ENCODE assay signal across 1 cellular context in genomic region chr2:9099341-9099751, GRCh38.
TF ChIP-seq lines count a peak whose summit lies in the region.

No MANE protein-coding gene starts in this region.

TF ChIP-seq in GM12878, 131 proteins besides CTCF, POLR2A, EP300 and RAD21 (continued from another document and continues in another):
- TF ChIP-seq, protein P1, sequence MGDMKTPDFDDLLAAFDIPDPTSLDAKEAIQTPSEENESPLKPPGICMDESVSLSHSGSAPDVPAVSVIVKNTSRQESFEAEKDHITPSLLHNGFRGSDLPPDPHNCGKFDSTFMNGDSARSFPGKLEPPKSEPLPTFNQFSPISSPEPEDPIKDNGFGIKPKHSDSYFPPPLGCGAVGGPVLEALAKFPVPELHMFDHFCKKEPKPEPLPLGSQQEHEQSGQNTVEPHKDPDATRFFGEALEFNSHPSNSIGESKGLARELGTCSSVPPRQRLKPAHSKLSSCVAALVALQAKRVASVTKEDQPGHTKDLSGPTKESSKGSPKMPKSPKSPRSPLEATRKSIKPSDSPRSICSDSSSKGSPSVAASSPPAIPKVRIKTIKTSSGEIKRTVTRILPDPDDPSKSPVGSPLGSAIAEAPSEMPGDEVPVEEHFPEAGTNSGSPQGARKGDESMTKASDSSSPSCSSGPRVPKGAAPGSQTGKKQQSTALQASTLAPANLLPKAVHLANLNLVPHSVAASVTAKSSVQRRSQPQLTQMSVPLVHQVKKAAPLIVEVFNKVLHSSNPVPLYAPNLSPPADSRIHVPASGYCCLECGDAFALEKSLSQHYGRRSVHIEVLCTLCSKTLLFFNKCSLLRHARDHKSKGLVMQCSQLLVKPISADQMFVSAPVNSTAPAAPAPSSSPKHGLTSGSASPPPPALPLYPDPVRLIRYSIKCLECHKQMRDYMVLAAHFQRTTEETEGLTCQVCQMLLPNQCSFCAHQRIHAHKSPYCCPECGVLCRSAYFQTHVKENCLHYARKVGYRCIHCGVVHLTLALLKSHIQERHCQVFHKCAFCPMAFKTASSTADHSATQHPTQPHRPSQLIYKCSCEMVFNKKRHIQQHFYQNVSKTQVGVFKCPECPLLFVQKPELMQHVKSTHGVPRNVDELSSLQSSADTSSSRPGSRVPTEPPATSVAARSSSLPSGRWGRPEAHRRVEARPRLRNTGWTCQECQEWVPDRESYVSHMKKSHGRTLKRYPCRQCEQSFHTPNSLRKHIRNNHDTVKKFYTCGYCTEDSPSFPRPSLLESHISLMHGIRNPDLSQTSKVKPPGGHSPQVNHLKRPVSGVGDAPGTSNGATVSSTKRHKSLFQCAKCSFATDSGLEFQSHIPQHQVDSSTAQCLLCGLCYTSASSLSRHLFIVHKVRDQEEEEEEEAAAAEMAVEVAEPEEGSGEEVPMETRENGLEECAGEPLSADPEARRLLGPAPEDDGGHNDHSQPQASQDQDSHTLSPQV (IDR thresholded peaks at IDR 0.05), result no peak
- TF ChIP-seq, protein P2, sequence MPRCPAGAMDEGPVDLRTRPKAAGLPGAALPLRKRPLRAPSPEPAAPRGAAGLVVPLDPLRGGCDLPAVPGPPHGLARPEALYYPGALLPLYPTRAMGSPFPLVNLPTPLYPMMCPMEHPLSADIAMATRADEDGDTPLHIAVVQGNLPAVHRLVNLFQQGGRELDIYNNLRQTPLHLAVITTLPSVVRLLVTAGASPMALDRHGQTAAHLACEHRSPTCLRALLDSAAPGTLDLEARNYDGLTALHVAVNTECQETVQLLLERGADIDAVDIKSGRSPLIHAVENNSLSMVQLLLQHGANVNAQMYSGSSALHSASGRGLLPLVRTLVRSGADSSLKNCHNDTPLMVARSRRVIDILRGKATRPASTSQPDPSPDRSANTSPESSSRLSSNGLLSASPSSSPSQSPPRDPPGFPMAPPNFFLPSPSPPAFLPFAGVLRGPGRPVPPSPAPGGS (IDR thresholded peaks at IDR 0.05; ENCODE audit: borderline replicate concordance, insufficient read depth, low read depth, low read length, poor library complexity, severe bottlenecking), result no peak
- TF ChIP-seq RFX5 (IDR thresholded peaks at IDR 0.05; ENCODE audit: low read depth, low read length) (no peak), NR2C2 (IDR thresholded peaks at IDR 0.05; ENCODE audit: borderline replicate concordance, control insufficient read depth, insufficient read length, low read depth) (no peak), TBL1XR1 (IDR thresholded peaks at IDR 0.05; ENCODE audit: low read depth, low read length) (no peak), E4F1 (IDR thresholded peaks at IDR 0.05; ENCODE audit: borderline replicate concordance, partially characterized antibody) (no peak), ZZZ3 (IDR thresholded peaks at IDR 0.05; ENCODE audit: control insufficient read depth, insufficient read length, low read depth) (no peak), RAD51 (IDR thresholded peaks at IDR 0.05) (peak; percentile 86), CREB1 (IDR thresholded peaks at IDR 0.05; ENCODE audit: low read depth) (no peak), ZSCAN29 (IDR thresholded peaks at IDR 0.05) (no peak), HDGF (IDR thresholded peaks at IDR 0.05) (peak; percentile 52; the same call in 1 of the 2 replicates), ZBED1 (IDR thresholded peaks at IDR 0.05; ENCODE audit: borderline replicate concordance) (no peak), CHD2 (IDR thresholded peaks at IDR 0.05; ENCODE audit: borderline replicate concordance, low read depth, low read length) (peak; percentile 29; the same call in 1 of the 2 replicates), DPF2 (IDR thresholded peaks at IDR 0.05) (peak; percentile 63), MEF2B (IDR thresholded peaks at IDR 0.05; ENCODE audit: partially characterized antibody, poor library complexity, severe bottlenecking) (peak; percentile 27), ETV6 (conservative IDR thresholded peaks at IDR 0.05 in 1 of 2, IDR thresholded peaks at IDR 0.05 in 1 of 2; ENCODE audit: borderline replicate concordance in 1 of 2, low read depth in 1 of 2) (0 out of 4 replicates have a peak, but pooled peaks of 1 of the 2 experiments have one; percentile 17), POLR2AphosphoS5 (IDR thresholded peaks at IDR 0.05; ENCODE audit: low read length) (0 out of 2 replicates have a peak, but pooled peaks have one; percentile 23), BHLHE40 (IDR thresholded peaks at IDR 0.05; ENCODE audit: borderline replicate concordance in 1 of 2, low read depth in 2 of 2, low read length in 1 of 2) (peak; percentile 69 to 80; a peak in 3 of 4 replicates), NBN (IDR thresholded peaks at IDR 0.05) (peak; percentile 93), ATF2 (IDR thresholded peaks at IDR 0.05; ENCODE audit: low read length) (peak; percentile 64; the same call in 1 of the 2 replicates), LARP7 (IDR thresholded peaks at IDR 0.05) (no peak), CBFB (IDR thresholded peaks at IDR 0.05; ENCODE audit: low read depth) (peak; percentile 68), JUNB (IDR thresholded peaks at IDR 0.05) (peak; percentile 20; the same call in 1 of the 2 replicates), CUX1 (IDR thresholded peaks at IDR 0.05; ENCODE audit: insufficient replicate concordance, low read depth, low read length) (no peak), SIX5 (IDR thresholded peaks at IDR 0.05; ENCODE audit: low read depth, low read length, severe bottlenecking) (no peak), NFYA (IDR thresholded peaks at IDR 0.05; ENCODE audit: borderline replicate concordance, low read depth, low read length) (no peak), GABPA (IDR thresholded peaks at IDR 0.05; ENCODE audit: low read depth) (no peak), RELA (IDR thresholded peaks at IDR 0.05; ENCODE audit: borderline replicate concordance, partially characterized antibody) (no peak), NFXL1 (IDR thresholded peaks at IDR 0.05; ENCODE audit: borderline replicate concordance) (no peak)
- TF ChIP-seq, protein P3, sequence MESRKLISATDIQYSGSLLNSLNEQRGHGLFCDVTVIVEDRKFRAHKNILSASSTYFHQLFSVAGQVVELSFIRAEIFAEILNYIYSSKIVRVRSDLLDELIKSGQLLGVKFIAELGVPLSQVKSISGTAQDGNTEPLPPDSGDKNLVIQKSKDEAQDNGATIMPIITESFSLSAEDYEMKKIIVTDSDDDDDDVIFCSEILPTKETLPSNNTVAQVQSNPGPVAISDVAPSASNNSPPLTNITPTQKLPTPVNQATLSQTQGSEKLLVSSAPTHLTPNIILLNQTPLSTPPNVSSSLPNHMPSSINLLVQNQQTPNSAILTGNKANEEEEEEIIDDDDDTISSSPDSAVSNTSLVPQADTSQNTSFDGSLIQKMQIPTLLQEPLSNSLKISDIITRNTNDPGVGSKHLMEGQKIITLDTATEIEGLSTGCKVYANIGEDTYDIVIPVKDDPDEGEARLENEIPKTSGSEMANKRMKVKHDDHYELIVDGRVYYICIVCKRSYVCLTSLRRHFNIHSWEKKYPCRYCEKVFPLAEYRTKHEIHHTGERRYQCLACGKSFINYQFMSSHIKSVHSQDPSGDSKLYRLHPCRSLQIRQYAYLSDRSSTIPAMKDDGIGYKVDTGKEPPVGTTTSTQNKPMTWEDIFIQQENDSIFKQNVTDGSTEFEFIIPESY (IDR thresholded peaks at IDR 0.05), result no peak
- TF ChIP-seq, protein P4, sequence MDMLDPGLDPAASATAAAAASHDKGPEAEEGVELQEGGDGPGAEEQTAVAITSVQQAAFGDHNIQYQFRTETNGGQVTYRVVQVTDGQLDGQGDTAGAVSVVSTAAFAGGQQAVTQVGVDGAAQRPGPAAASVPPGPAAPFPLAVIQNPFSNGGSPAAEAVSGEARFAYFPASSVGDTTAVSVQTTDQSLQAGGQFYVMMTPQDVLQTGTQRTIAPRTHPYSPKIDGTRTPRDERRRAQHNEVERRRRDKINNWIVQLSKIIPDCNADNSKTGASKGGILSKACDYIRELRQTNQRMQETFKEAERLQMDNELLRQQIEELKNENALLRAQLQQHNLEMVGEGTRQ (IDR thresholded peaks at IDR 0.05; ENCODE audit: borderline replicate concordance, low read depth, low read length), result peak; percentile 36; the same call in 1 of the 2 replicates
- TF ChIP-seq, protein P5, sequence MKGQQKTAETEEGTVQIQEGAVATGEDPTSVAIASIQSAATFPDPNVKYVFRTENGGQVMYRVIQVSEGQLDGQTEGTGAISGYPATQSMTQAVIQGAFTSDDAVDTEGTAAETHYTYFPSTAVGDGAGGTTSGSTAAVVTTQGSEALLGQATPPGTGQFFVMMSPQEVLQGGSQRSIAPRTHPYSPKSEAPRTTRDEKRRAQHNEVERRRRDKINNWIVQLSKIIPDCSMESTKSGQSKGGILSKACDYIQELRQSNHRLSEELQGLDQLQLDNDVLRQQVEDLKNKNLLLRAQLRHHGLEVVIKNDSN (IDR thresholded peaks at IDR 0.05; ENCODE audit: borderline replicate concordance, extremely low read length, insufficient read depth, low read depth, low read length), result peak; percentile 8
- TF ChIP-seq, protein P6, sequence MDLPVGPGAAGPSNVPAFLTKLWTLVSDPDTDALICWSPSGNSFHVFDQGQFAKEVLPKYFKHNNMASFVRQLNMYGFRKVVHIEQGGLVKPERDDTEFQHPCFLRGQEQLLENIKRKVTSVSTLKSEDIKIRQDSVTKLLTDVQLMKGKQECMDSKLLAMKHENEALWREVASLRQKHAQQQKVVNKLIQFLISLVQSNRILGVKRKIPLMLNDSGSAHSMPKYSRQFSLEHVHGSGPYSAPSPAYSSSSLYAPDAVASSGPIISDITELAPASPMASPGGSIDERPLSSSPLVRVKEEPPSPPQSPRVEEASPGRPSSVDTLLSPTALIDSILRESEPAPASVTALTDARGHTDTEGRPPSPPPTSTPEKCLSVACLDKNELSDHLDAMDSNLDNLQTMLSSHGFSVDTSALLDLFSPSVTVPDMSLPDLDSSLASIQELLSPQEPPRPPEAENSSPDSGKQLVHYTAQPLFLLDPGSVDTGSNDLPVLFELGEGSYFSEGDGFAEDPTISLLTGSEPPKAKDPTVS (IDR thresholded peaks at IDR 0.05; ENCODE audit: low read depth, low read length), result no peak
- TF ChIP-seq, protein P7, sequence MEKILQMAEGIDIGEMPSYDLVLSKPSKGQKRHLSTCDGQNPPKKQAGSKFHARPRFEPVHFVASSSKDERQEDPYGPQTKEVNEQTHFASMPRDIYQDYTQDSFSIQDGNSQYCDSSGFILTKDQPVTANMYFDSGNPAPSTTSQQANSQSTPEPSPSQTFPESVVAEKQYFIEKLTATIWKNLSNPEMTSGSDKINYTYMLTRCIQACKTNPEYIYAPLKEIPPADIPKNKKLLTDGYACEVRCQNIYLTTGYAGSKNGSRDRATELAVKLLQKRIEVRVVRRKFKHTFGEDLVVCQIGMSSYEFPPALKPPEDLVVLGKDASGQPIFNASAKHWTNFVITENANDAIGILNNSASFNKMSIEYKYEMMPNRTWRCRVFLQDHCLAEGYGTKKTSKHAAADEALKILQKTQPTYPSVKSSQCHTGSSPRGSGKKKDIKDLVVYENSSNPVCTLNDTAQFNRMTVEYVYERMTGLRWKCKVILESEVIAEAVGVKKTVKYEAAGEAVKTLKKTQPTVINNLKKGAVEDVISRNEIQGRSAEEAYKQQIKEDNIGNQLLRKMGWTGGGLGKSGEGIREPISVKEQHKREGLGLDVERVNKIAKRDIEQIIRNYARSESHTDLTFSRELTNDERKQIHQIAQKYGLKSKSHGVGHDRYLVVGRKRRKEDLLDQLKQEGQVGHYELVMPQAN (conservative IDR thresholded peaks at IDR 0.05), result no peak
